ENCODE assay signal across 1 cellular context in the genomic region with DNA sequence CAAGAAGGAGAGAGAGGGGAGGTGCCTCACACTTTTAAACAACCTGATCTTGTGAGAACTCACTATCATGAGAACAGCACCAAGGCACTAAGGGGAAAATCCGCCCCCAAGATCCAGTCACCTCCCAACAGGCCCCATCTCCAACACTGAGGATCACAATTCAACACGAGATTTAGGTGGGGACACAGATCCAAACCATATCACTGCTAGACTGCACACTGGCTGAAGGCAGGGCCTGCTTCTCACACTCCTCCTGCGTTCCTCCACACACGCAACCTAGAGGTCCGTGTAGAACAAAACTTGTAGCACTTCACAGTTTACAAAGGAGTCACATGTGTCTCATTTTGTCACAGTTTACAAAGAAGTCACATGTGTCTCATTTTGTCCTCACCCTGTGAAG.
TF ChIP-seq lines count a peak whose summit lies in the region.

No MANE protein-coding gene starts in this region.

TF ChIP-seq in K562, 482 proteins besides CTCF, POLR2A, EP300 and RAD21:
- TF ChIP-seq TAF9B (IDR thresholded peaks at IDR 0.05; ENCODE audit: partially characterized antibody): no peak
- TF ChIP-seq, protein P1, sequence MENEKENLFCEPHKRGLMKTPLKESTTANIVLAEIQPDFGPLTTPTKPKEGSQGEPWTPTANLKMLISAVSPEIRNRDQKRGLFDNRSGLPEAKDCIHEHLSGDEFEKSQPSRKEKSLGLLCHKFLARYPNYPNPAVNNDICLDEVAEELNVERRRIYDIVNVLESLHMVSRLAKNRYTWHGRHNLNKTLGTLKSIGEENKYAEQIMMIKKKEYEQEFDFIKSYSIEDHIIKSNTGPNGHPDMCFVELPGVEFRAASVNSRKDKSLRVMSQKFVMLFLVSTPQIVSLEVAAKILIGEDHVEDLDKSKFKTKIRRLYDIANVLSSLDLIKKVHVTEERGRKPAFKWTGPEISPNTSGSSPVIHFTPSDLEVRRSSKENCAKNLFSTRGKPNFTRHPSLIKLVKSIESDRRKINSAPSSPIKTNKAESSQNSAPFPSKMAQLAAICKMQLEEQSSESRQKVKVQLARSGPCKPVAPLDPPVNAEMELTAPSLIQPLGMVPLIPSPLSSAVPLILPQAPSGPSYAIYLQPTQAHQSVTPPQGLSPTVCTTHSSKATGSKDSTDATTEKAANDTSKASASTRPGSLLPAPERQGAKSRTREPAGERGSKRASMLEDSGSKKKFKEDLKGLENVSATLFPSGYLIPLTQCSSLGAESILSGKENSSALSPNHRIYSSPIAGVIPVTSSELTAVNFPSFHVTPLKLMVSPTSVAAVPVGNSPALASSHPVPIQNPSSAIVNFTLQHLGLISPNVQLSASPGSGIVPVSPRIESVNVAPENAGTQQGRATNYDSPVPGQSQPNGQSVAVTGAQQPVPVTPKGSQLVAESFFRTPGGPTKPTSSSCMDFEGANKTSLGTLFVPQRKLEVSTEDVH (IDR thresholded peaks at IDR 0.05; ENCODE audit: low read depth, partially characterized antibody): no peak
TF ChIP-seq in K562: peak in this region for 0.
